1 cellular context compared by ENCODE assay signal in genomic region chr1:9180077-9180819, GRCh38.
A peak's percentile ranks its signal among the peaks of the same experiment; 100 is the strongest.
TF ChIP-seq lines count a peak whose summit lies in the region.

No MANE protein-coding gene starts in this region.

TF ChIP-seq in GM12878, 131 proteins besides CTCF, POLR2A, EP300 and RAD21 (continued from another document):
- TF ChIP-seq ZNF687 (IDR thresholded peaks at IDR 0.05), result no peak
- TF ChIP-seq MLLT1 (IDR thresholded peaks at IDR 0.05), result peak; percentile 93
- TF ChIP-seq BACH1 (IDR thresholded peaks at IDR 0.05; ENCODE audit: borderline replicate concordance), result no peak
- no peak for TF ChIP-seq ZSCAN29 (IDR thresholded peaks at IDR 0.05)
- TF ChIP-seq HDAC6 (IDR thresholded peaks at IDR 0.05; ENCODE audit: unreplicated experiment), result no peak
- no peak for TF ChIP-seq RB1 (IDR thresholded peaks at IDR 0.05; ENCODE audit: borderline replicate concordance)
